1 cellular context compared by ENCODE assay signal in the genomic region with DNA sequence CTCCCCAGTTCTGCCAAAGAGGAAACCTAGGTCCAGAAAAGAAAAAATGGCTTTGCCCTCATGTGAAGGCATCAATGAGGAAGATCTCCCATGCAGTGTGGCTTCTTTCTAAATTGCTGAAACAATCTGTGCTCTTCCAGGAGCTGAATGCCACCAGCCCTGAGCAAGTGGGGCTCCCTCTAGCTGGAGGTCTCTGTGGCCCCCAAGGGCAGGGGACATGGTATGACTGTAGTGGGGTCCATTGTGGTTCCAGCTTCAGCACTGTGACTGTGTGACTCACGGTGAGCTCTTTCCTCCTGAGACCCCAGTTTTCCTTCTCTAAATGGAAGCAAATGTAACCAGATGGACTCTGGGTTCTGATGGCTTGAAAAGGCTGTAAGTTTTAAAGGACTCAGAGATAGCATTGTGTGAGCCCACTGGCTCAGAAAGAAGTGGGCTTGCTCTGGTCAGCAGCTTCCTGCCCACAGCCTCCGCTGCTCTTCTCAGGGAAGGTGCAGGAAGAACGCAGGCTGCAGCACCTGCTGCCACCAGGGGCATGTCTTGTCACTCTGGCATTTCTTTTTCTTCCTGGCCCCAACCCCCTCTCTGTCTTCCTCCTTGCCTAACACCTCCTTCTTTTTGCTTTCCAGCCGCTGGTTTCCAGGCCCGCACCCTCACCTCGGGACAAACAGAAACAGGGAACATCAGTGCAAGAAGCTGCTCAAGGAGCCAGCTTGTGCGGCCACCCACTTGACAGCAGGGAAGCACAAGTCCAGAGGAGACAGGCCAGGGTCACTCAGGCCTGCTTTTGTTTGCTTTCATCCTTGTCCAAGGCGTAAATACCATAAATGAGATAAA.
TF ChIP-seq lines count a peak whose summit lies in the region.

No MANE protein-coding gene starts in this region.

TF ChIP-seq in WTC11, 78 proteins besides CTCF, POLR2A, EP300 and RAD21 (continued from another document):
- TF ChIP-seq, protein P1, sequence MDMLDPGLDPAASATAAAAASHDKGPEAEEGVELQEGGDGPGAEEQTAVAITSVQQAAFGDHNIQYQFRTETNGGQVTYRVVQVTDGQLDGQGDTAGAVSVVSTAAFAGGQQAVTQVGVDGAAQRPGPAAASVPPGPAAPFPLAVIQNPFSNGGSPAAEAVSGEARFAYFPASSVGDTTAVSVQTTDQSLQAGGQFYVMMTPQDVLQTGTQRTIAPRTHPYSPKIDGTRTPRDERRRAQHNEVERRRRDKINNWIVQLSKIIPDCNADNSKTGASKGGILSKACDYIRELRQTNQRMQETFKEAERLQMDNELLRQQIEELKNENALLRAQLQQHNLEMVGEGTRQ (CRISPR knock-in tag; IDR thresholded peaks at IDR 0.05) = no peak
- no peak for TF ChIP-seq CREM (CRISPR knock-in tag; IDR thresholded peaks at IDR 0.05)
- no peak for TF ChIP-seq GTF2I (CRISPR knock-in tag; conservative IDR thresholded peaks at IDR 0.05)
